ENCODE assay signal across 8 cellular contexts in the genomic region with DNA sequence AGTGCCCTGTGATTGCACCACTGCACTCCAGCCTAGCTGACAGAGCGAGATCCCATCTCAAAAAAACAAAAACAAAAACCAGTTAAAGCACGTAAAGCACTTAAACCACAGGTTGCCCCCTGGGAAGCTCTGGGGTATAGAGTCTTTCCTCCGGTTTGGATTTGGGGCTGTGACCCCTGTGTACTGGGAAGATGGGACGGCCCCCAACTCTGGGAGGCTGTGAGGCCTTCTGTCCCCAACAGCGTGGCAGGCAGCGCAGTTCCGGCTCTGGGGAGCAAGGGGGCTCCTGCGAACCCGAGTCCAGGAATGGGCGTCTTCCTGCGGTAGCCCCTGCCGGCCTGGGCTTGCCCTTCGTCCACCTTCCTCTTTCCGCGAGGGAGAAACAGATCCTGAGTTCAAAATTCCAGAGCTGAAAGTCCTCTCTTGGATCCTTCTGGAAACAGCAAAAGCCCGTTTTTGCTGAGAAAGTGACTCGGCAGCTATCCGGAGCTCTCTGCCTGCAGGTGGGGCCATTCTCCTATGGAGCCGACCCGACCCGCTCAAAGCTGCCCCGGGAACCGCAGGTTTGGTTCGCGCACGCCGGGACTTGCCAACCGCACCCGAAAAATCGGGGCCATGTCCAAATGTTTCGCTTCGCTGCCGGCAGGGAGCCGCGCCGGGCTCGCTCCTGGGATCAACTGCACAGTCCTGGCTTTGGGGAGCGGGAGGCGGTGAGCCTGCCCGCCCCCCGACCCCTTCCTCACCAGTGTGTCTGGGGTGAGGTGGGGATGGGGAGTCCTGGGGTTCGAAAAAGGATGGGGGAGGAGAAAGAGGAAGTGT. TPM values are rescaled to one million over a fixed set of nuclear protein-coding genes. Genes with fewer than 3 reads are reported as not detected.
A peak's percentile ranks its signal among the peaks of the same experiment; 100 is the strongest.
DNase-seq lines count a peak whose midpoint lies in the region; ATAC-seq lines count a peak whose summit lies in the region.

No MANE protein-coding gene starts in this region.

- peak; percentile 58 to 74 for ATAC-seq in CD4-positive, CD25-positive, alpha-beta regulatory T cell (ENCODE audit: low read depth in 2 of 2)
- no peak for ATAC-seq in HG03378 (IDR thresholded peaks at IDR 0.05; ENCODE audit: unreplicated experiment)

- H3K4me3 ChIP-seq in CD4-positive, CD25-positive, alpha-beta regulatory T cell (ENCODE audit: low read depth, low read length), result no peak overlapping the region

- peaks cover 9% of the 10 kb centered on the region for H3K36me3 Mint-ChIP-seq in CD4-positive, CD25-positive, alpha-beta regulatory T cell

- no peaks in the 10 kb centered on the region for H3K9me3 ChIP-seq in CD4-positive, CD25-positive, alpha-beta regulatory T cell (ENCODE audit: control insufficient read depth in 2 of 2, low read length in 2 of 2)

- DNase-seq in CD4-positive, CD25-positive, alpha-beta regulatory T cell, result peak; percentile 27 to 55 (median 38)
- peak; percentile 77 for DNase-seq in HuH-7 (ENCODE audit: low spot score)
- DNase-seq in activated CD4-positive, alpha-beta T cell treated with anti-CD3 and anti-CD28 coated beads, Interleukin-2, amount 50 U/mL, for 4 hours, result peak; percentile 57 to 58
- peak; percentile 30 for DNase-seq in effector CD8-positive, alpha-beta T cell (lab: John Stamatoyannopoulos, UW)
- peak; percentile 62 for DNase-seq in medulla oblongata (ENCODE audit: extremely low spot score)
- DNase-seq in stimulated activated CD4-positive, alpha-beta T cell treated with anti-CD3 and anti-CD28 coated beads, TNF-alpha, amount 100 ng/mL, for 48 hours (ENCODE audit: low read depth in 3 of 3), result peak in 2 of 3 donors; percentile 30 to 35
- DNase-seq in NCI-H2171 treated with DMSO at 0.1 percent for 48 hours (lab: John Stamatoyannopoulos, UW), result no peak

- peak overlapping the region; percentile 2 to 69 (median 52) for H3K4me3 Mint-ChIP-seq in CD4-positive, CD25-positive, alpha-beta regulatory T cell

- no peak overlapping the region for H3K27ac ChIP-seq in CD4-positive, CD25-positive, alpha-beta regulatory T cell (ENCODE audit: insufficient read depth, low read length, poor library complexity, severe bottlenecking)

- H3K27me3 ChIP-seq in CD4-positive, CD25-positive, alpha-beta regulatory T cell (ENCODE audit: control insufficient read depth, insufficient read depth, low read length), result peaks cover 4% of the 10 kb centered on the region

- H3K36me3 ChIP-seq in CD4-positive, CD25-positive, alpha-beta regulatory T cell (ENCODE audit: control insufficient read depth, insufficient read depth, low read length), result no peaks in the 10 kb centered on the region

- peaks cover 26% of the 10 kb centered on the region for H3K27me3 Mint-ChIP-seq in CD4-positive, CD25-positive, alpha-beta regulatory T cell

- H3K27ac Mint-ChIP-seq in CD4-positive, CD25-positive, alpha-beta regulatory T cell, result no peak overlapping the region

- H3K9me3 Mint-ChIP-seq in CD4-positive, CD25-positive, alpha-beta regulatory T cell, result peaks cover 0 to 2% (median 0%) of the 10 kb centered on the region in 7 donors

- H3K4me1 Mint-ChIP-seq in CD4-positive, CD25-positive, alpha-beta regulatory T cell, result peaks cover 0 to 13% (median 6%) of the 10 kb centered on the region in 4 donors

- peaks cover 9% of the 10 kb centered on the region for H3K4me1 ChIP-seq in CD4-positive, CD25-positive, alpha-beta regulatory T cell (ENCODE audit: control insufficient read depth, insufficient read depth, low read length, poor library complexity, severe bottlenecking)

RNA-seq across cellular contexts. Expression of a gene that starts 36.3 kb away (rescaled TPM):
- 25.7 TPM for total RNA-seq in CD4-positive, CD25-positive, alpha-beta regulatory T cell
- polyA plus RNA-seq in CD4-positive, CD25-positive, alpha-beta regulatory T cell, result 10 to 100 TPM in 3 of 4 donors, 1 to 10 TPM in 1; 8.3 to 13.4 (median 12.8) TPM

RNA-seq across cellular contexts. Expression of a gene that starts 43.8 kb away (rescaled TPM):
- 158 TPM for total RNA-seq in CD4-positive, CD25-positive, alpha-beta regulatory T cell
- polyA plus RNA-seq in CD4-positive, CD25-positive, alpha-beta regulatory T cell, result 100 to 1,000 TPM in 2 of 4 donors, 10 to 100 TPM in 2; 91.2 to 148 (median 109) TPM

RNA-seq across cellular contexts. Expression of a gene that starts 55.5 kb away (rescaled TPM):
- not detected for total RNA-seq in CD4-positive, CD25-positive, alpha-beta regulatory T cell
- not detected for polyA plus RNA-seq in CD4-positive, CD25-positive, alpha-beta regulatory T cell
